Comparison of ENCODE assay signal across 14 cellular contexts in the genomic region with DNA sequence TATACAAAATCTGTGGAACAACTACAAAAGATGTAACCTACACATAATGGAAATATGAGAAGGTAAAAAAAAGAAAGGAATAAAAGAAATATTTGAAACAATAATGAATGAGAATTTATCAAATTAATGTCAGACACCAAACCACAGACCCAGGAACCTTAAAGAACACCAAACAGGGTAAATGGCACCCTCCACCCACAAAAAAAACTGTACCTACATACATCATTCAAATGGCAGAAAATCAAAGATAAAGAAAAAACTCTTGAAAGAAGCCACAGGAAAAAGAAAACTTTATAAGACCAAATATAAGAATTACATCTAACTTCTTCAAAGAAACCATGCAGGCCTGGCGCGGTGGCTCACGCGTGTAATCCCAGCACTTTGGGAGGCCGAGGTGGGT. TPM values are rescaled to one million over a fixed set of nuclear protein-coding genes. Genes with fewer than 3 reads are reported as not detected.
DNase-seq lines count a peak whose midpoint lies in the region; ATAC-seq and TF ChIP-seq lines count a peak whose summit lies in the region.
"Had no signal": no experiment of that assay in that cellular context is flagged by ENCODE, and none has a peak within 500 bp of the region (broad histone marks: within the 10 kb centered on the region; RNA-seq: fewer than 3 reads in every experiment).

No MANE protein-coding gene starts in this region.

- no peak overlapping the region for H3K4me3 Mint-ChIP-seq in activated T-cell treated with anti-CD3 and anti-CD28 coated beads, Interleukin-2, amount 50 U/mL, for 72 hours
- H3K4me3 Mint-ChIP-seq in activated T-cell treated with anti-CD3 and anti-CD28 coated beads, Interleukin-2, amount 50 U/mL, for 24 hours: no peak overlapping the region
- peak overlapping the region in 6 of 10 donors; percentile 2 to 66 (median 33) for H3K4me3 Mint-ChIP-seq in naive thymus-derived CD8-positive, alpha-beta T cell
- H3K4me3 Mint-ChIP-seq in osteocyte (ENCODE audit: unreplicated experiment): no peak overlapping the region
- H3K4me3 Mint-ChIP-seq: CD4-positive, alpha-beta T cell; H9 had no signal

- ATAC-seq in activated T-cell treated with anti-CD3 and anti-CD28 coated beads, Interleukin-2, amount 50 U/mL, for 72 hours (replicated peaks in 1 of 2): no peak
- peak in 1 of 2 donors; percentile 64 for ATAC-seq in naive thymus-derived CD8-positive, alpha-beta T cell
- ATAC-seq: HepG2 had no signal

- POLR2A ChIA-PET in naive thymus-derived CD8-positive, alpha-beta T cell (lab: Charles Lee): interaction anchor here (0.5 kb wide), 1 partner anchor 109 kb away, joined by 3 read pairs; no protein-coding TSS in a partner anchor

- H3K36me3 Mint-ChIP-seq in activated T-cell treated with anti-CD3 and anti-CD28 coated beads, Interleukin-2, amount 50 U/mL, for 72 hours (ENCODE audit: insufficient read depth in 2 of 2): peaks cover 7 to 54% of the 10 kb centered on the region in 2 donors
- H3K36me3 Mint-ChIP-seq in activated T-cell treated with anti-CD3 and anti-CD28 coated beads, Interleukin-2, amount 50 U/mL, for 24 hours (ENCODE audit: low read depth): peaks cover 66% of the 10 kb centered on the region
- H3K36me3 Mint-ChIP-seq in naive thymus-derived CD8-positive, alpha-beta T cell: peaks cover 0 to 5% (median 0%) of the 10 kb centered on the region in 3 donors
- H3K36me3 Mint-ChIP-seq in osteocyte (ENCODE audit: unreplicated experiment): no peaks in the 10 kb centered on the region

- no peaks in the 10 kb centered on the region for H3K27me3 Mint-ChIP-seq in activated T-cell treated with anti-CD3 and anti-CD28 coated beads, Interleukin-2, amount 50 U/mL, for 72 hours (ENCODE audit: low read depth)
- no peaks in the 10 kb centered on the region for H3K27me3 Mint-ChIP-seq in activated T-cell treated with anti-CD3 and anti-CD28 coated beads, Interleukin-2, amount 50 U/mL, for 24 hours
- H3K27me3 Mint-ChIP-seq in naive thymus-derived CD8-positive, alpha-beta T cell: peaks cover 0 to 4% (median 0%) of the 10 kb centered on the region in 5 donors
- no peaks in the 10 kb centered on the region for H3K27me3 Mint-ChIP-seq in osteocyte (ENCODE audit: unreplicated experiment)
- H3K27me3 Mint-ChIP-seq: CD4-positive, alpha-beta T cell had no signal

- no peak for TF ChIP-seq CTCF in osteocyte (IDR thresholded peaks at IDR 0.05)

- H3K9me3 Mint-ChIP-seq in activated T-cell treated with anti-CD3 and anti-CD28 coated beads, Interleukin-2, amount 50 U/mL, for 72 hours: no peaks in the 10 kb centered on the region
- H3K9me3 Mint-ChIP-seq in activated T-cell treated with anti-CD3 and anti-CD28 coated beads, Interleukin-2, amount 50 U/mL, for 24 hours: no peaks in the 10 kb centered on the region
- H3K9me3 Mint-ChIP-seq in naive thymus-derived CD8-positive, alpha-beta T cell: no peaks in the 10 kb centered on the region
- no peaks in the 10 kb centered on the region for H3K9me3 Mint-ChIP-seq in osteocyte (ENCODE audit: unreplicated experiment)
- H3K9me3 Mint-ChIP-seq: CD4-positive, alpha-beta T cell; H9 had no signal

- DNase-seq in activated T-cell treated with anti-CD3 and anti-CD28 coated beads, Interleukin-2, amount 50 U/mL, for 72 hours: no peak
- no peak for DNase-seq in activated T-cell treated with anti-CD3 and anti-CD28 coated beads, Interleukin-2, amount 50 U/mL, for 24 hours
- DNase-seq in Jurkat, Clone E6-1 (ENCODE audit: low read depth, low spot score): peak; percentile 69
- DNase-seq in SW480 (ENCODE audit: low spot score): peak; percentile 21
- peak in 3 of 10 donors; percentile 26 to 47 (median 44) for DNase-seq in naive thymus-derived CD8-positive, alpha-beta T cell
- no peak for DNase-seq in osteocyte (ENCODE audit: extremely low spot score, unreplicated experiment)
- DNase-seq in ecto neural progenitor cell (ENCODE audit: low spot score): no peak
- DNase-seq: ACHN; BE2C; C1 segment of cervical spinal cord; Caco-2; CD4-positive, alpha-beta T cell; H9 had no signal

- H3K4me3 ChIP-seq in Jurkat, Clone E6-1 (ENCODE audit: low read length): no peak overlapping the region

- peak overlapping the region; percentile 7 for H3K27ac Mint-ChIP-seq in activated T-cell treated with anti-CD3 and anti-CD28 coated beads, Interleukin-2, amount 50 U/mL, for 72 hours
- no peak overlapping the region for H3K27ac Mint-ChIP-seq in activated T-cell treated with anti-CD3 and anti-CD28 coated beads, Interleukin-2, amount 50 U/mL, for 24 hours
- peak overlapping the region in 1 of 10 donors; percentile 18 for H3K27ac Mint-ChIP-seq in naive thymus-derived CD8-positive, alpha-beta T cell
- no peak overlapping the region for H3K27ac Mint-ChIP-seq in osteocyte (ENCODE audit: unreplicated experiment)
- H3K27ac Mint-ChIP-seq: CD4-positive, alpha-beta T cell; H9 had no signal

- peaks cover 49% of the 10 kb centered on the region for H3K4me1 Mint-ChIP-seq in activated T-cell treated with anti-CD3 and anti-CD28 coated beads, Interleukin-2, amount 50 U/mL, for 72 hours (ENCODE audit: low read depth)
- peaks cover 30% of the 10 kb centered on the region for H3K4me1 Mint-ChIP-seq in activated T-cell treated with anti-CD3 and anti-CD28 coated beads, Interleukin-2, amount 50 U/mL, for 24 hours (ENCODE audit: low read depth)
- peaks cover 6 to 11% (median 8%) of the 10 kb centered on the region in 4 donors for H3K4me1 Mint-ChIP-seq in naive thymus-derived CD8-positive, alpha-beta T cell
- no peaks in the 10 kb centered on the region for H3K4me1 Mint-ChIP-seq in osteocyte (ENCODE audit: unreplicated experiment)

RNA-seq across cellular contexts. Expression of a gene that starts 54.0 kb away (rescaled TPM):
- 100 to 1,000 TPM; 128 to 136 TPM for total RNA-seq in activated T-cell treated with anti-CD3 and anti-CD28 coated beads, Interleukin-2, amount 50 U/mL, for 72 hours
- not detected for polyA plus RNA-seq in Jurkat, Clone E6-1 (2012; ENCODE audit: insufficient read depth, insufficient read length)
- not detected for total RNA-seq in naive thymus-derived CD8-positive, alpha-beta T cell
- under 1 TPM; 0.11 to 0.52 (median 0.11) TPM for polyA plus RNA-seq in naive thymus-derived CD8-positive, alpha-beta T cell
- total RNA-seq in osteocyte: not detected in 2 replicates
- total RNA-seq: HepG2 had no signal
- polyA plus RNA-seq: HepG2 had no signal

Comparison
In these comparisons a context has a peak if more than half of its experiments do, and no peak if none do; other contexts are left out.
1. DNase-seq: peak in Jurkat, Clone E6-1 (single experiment) and SW480 (single experiment); none in activated T-cell treated with anti-CD3 and anti-CD28 coated beads, Interleukin-2, amount 50 U/mL, for 72 hours (0 of 2), activated T-cell treated with anti-CD3 and anti-CD28 coated beads, Interleukin-2, amount 50 U/mL, for 24 hours (single experiment), osteocyte (single experiment) and ecto neural progenitor cell (single experiment).
2. H3K4me3 Mint-ChIP-seq: peak in naive thymus-derived CD8-positive, alpha-beta T cell (6 of 10); none in activated T-cell treated with anti-CD3 and anti-CD28 coated beads, Interleukin-2, amount 50 U/mL, for 72 hours (0 of 2), activated T-cell treated with anti-CD3 and anti-CD28 coated beads, Interleukin-2, amount 50 U/mL, for 24 hours (single experiment) and osteocyte (single experiment).
3. RNA of a gene that starts 54.0 kb away (total RNA-seq): 128 to 136 TPM in activated T-cell treated with anti-CD3 and anti-CD28 coated beads, Interleukin-2, amount 50 U/mL, for 72 hours; not detected in naive thymus-derived CD8-positive, alpha-beta T cell and not detected in osteocyte; every median in the first group is over 100 times any median in the second.